ENCODE assay signal across 11 cellular contexts in the genomic region with DNA sequence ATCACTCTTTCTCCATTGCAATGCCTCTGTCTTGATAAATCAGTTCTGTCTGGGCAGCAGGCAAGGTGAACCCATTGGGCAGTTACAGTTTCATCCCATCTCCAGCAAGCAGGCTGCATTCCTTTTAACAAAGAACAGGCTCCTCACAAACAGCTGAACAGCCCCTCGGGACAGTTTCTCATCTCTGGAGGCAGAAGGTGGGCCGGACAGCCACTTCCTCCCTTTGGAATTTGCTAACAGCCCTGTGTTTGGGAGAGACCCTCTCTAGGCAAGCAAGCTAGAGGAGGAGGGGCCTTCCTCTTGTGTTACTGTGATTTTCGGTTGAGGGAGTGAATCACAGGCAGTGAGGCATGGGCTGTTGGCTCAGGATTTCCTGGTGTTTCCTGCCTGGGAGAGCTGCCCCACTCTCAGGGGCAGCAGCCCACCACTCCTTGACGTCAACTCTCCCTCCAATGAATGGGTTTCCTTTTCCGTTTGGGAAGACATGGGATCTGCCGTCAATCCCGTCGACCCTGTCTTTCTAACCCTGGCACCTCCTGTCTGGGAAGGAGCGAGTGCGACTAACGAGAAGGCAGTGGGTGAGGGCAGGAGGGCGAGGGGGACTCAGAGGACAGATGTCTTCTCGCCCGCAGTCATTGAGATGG. TPM values are rescaled to one million over a fixed set of nuclear protein-coding genes. Genes with fewer than 3 reads are reported as not detected.
DNase-seq lines count a peak whose midpoint lies in the region; ATAC-seq, FAIRE-seq and TF ChIP-seq lines count a peak whose summit lies in the region.
"Had no signal": no experiment of that assay in that cellular context is flagged by ENCODE, and none has a peak within 500 bp of the region (broad histone marks: within the 10 kb centered on the region; RNA-seq: fewer than 3 reads in every experiment).

No MANE protein-coding gene starts in this region.

- no peaks in the 10 kb centered on the region for H3K36me3 ChIP-seq in colonic mucosa
- H3K36me3 ChIP-seq in HepG2 (replicated peaks in 1 of 2; ENCODE audit: control insufficient read depth in 1 of 2, insufficient read depth in 2 of 2, low read length in 2 of 2), result no peaks in the 10 kb centered on the region
- no peaks in the 10 kb centered on the region for H3K36me3 ChIP-seq in suprapubic skin

- no peaks in the 10 kb centered on the region for H3K9me3 ChIP-seq in colonic mucosa
- H3K9me3 ChIP-seq in HepG2 (ENCODE audit: low read length), result no peaks in the 10 kb centered on the region
- no peaks in the 10 kb centered on the region for H3K9me3 ChIP-seq in suprapubic skin

- intact Hi-C loops in colonic mucosa (cut with DNase I) (no loop called here), HepG2 (cut with micrococcal nuclease; ENCODE audit: unreplicated experiment) (loop anchor here (2.0 to 10.0 kb wide), 3 partner anchors 14 to 60 kb away; a partner anchor contains a TSS), head of caudate nucleus (cut with DNase I) (no loop called here)

- no peaks in the 10 kb centered on the region for H4K20me1 ChIP-seq in HepG2 (ENCODE audit: insufficient read depth, low read length)

- H3K4me1 ChIP-seq in colonic mucosa (peaks cover 6% of the 10 kb centered on the region), HepG2 (ENCODE audit: insufficient read depth, low read length) (peaks cover 62% of the 10 kb centered on the region), suprapubic skin (peaks cover 50% of the 10 kb centered on the region)

- BruUV-seq in HepG2 (replicated peaks; lab: Mats Ljungman, UMichigan), result no TSS peak

- H3K27me3 ChIP-seq in colonic mucosa, result no peaks in the 10 kb centered on the region
- peaks cover 2 to 19% of the 10 kb centered on the region in 2 experiments; a peak in 2 of 5 replicates for H3K27me3 ChIP-seq in HepG2 (ENCODE audit: control insufficient read depth in 1 of 2, insufficient read depth in 2 of 2, low read length in 2 of 2)
- H3K27me3 ChIP-seq in suprapubic skin, result no peaks in the 10 kb centered on the region

- CTCF ChIA-PET in HepG2 (lab: Yijun Ruan, JAX; ENCODE audit: low intra/inter-chr PET ratio, low total read pairs), result interaction anchor here (1.4 kb wide), 1 partner anchor 14 kb away, joined by 5 read pairs; no protein-coding TSS in a partner anchor

- TF ChIP-seq CTCF in colonic mucosa (IDR thresholded peaks at IDR 0.05) (no peak), HepG2 (CRISPR knock-in tag; IDR thresholded peaks at IDR 0.05) (no peak), suprapubic skin (IDR thresholded peaks at IDR 0.05) (no peak)

- WGBS in HepG2 (ENCODE audit: low lambda C conversion rate), result 29% methylated on average over 13 of the region's 14 CpGs
- WGBS in suprapubic skin, result 75% methylated on average over 14 of the region's 14 CpGs

- ATAC-seq in HepG2, result peak; percentile 6; the same call in 1 of the 3 replicates
- ATAC-seq: GM12878 had no signal

- no peak overlapping the region for H3K4me3 ChIP-seq in colonic mucosa
- H3K4me3 ChIP-seq in HepG2 (replicated peaks in 1 of 3; ENCODE audit: insufficient read depth in 1 of 3, low read depth in 2 of 3, low read length in 3 of 3), result peak overlapping the region in 1 of 3 experiments; percentile 46; a peak in 2 of 6 replicates
- H3K4me3 ChIP-seq in suprapubic skin, result no peak overlapping the region
- H3K4me3 ChIP-seq: GM12878 had no signal

- no peak overlapping the region for H3K9ac ChIP-seq in colonic mucosa (ENCODE audit: low read depth in 2 of 2, low read length in 2 of 2)
- H3K9ac ChIP-seq in HepG2 (ENCODE audit: insufficient read depth, low read depth, low read length), result no peak overlapping the region; the same call in 1 of the 2 replicates

- TF ChIP-seq EP300 in HepG2 (IDR thresholded peaks at IDR 0.05; ENCODE audit: low read depth in 2 of 2, low read length in 2 of 2) (no peak), HepG2 (CRISPR knock-in tag; IDR thresholded peaks at IDR 0.05; ENCODE audit: borderline replicate concordance) (no peak), suprapubic skin (IDR thresholded peaks at IDR 0.05) (no peak)

- DNase-seq in M059J (ENCODE audit: low read depth) (peak; percentile 74), colonic mucosa (no peak), HepG2 (ENCODE audit: low spot score) (no peak), suprapubic skin (ENCODE audit: low spot score in 2 of 2) (no peak), NCI-H774 (lab: John Stamatoyannopoulos, UW) (no peak), head of caudate nucleus (no peak), NCI-H2107 treated with DMSO at 0.1 percent for 48 hours (lab: John Stamatoyannopoulos, UW; ENCODE audit: unreplicated experiment) (no peak), LoVo (ENCODE audit: low spot score) (no peak)
- DNase-seq: activated naive CD4-positive, alpha-beta T cell; NCI-H1105 treated with DMSO at 0.1 percent for 48 hours had no signal

- H3K79me2 ChIP-seq in HepG2 (ENCODE audit: insufficient read depth, low read length), result peaks cover 11% of the 10 kb centered on the region

- in situ Hi-C loops in HepG2 (cut with HindIII; ENCODE audit: extremely low pct_ligation_motif_present, low pct_unique_long_range_greater_than_20kb), result no loop called here

- peak overlapping the region; percentile 69 for H3K4me2 ChIP-seq in HepG2 (ENCODE audit: low read depth, low read length)

- FAIRE-seq in HepG2 (lab: Jason Lieb, UNC), result no peak
- FAIRE-seq: GM12878 had no signal

- POLR2A ChIA-PET in HepG2 (lab: Yijun Ruan, JAX), result interaction anchor here (1.1 to 2.2 kb wide), 5 partner anchors 9 to 47 kb away, joined by 3 to 13 read pairs (median 4); no protein-coding TSS in a partner anchor

- H3K27ac ChIP-seq in colonic mucosa (peak overlapping the region; percentile 56), HepG2 (ENCODE audit: extremely low read length, insufficient read depth, low read length) (no peak overlapping the region), suprapubic skin (peak overlapping the region; percentile 51)

- peak overlapping the region; percentile 49 for H2AFZ ChIP-seq in HepG2 (ENCODE audit: low read length)

- no peak for TF ChIP-seq RAD21 in HepG2 (CRISPR knock-in tag; IDR thresholded peaks at IDR 0.05)

- no peak for TF ChIP-seq POLR2A in HepG2 (IDR thresholded peaks at IDR 0.05; ENCODE audit: insufficient read depth in 1 of 2, low read depth in 2 of 2, low read length in 2 of 2)
- TF ChIP-seq POLR2A in suprapubic skin (IDR thresholded peaks at IDR 0.05), result no peak

TF ChIP-seq in HepG2, 621 proteins besides CTCF, POLR2A, EP300 and RAD21 (continues in another document):
- no peak for TF ChIP-seq ZNF780A (CRISPR knock-in tag; IDR thresholded peaks at IDR 0.05)

RNA-seq across cellular contexts. Expression of a gene that starts 3.7 kb away (rescaled TPM):
- total RNA-seq in M059J (2014; rRNA removed; shearing (Covaris generic)), result 26.2 and 32.3 TPM in 2 replicates
- total RNA-seq in colonic mucosa (10 to 100 TPM; 33.3 to 40.2 TPM), HepG2 (2016; rRNA removed; fragmentation: Illumina TruSeq; extraction: Trizol) (18.8 and 25.9 TPM in 2 replicates), suprapubic skin (10 to 100 TPM; 23.9 to 51.7 (median 34.2) TPM)
- total RNA-seq in HepG2 (2016; cell fraction: cytosol; rRNA removed; fragmentation: Illumina TruSeq; extraction: Trizol; ENCODE audit: low read depth), result 10.8 and 10.9 TPM in 2 replicates
- 14.8 and 27.5 TPM in 2 replicates for total RNA-seq in HepG2 (2016; cell fraction: insoluble cytoplasmic fraction; rRNA removed; fragmentation: Illumina TruSeq; extraction: Trizol)
- 11.3 and 11.9 TPM in 2 replicates for total RNA-seq in HepG2 (2016; cell fraction: membrane; rRNA removed; fragmentation: Illumina TruSeq; extraction: Trizol)
- total RNA-seq in HepG2 (2016; cell fraction: nucleus; rRNA removed; fragmentation: Illumina TruSeq; extraction: Trizol), result 27.4 and 30.7 TPM in 2 replicates
- polyA plus RNA-seq in HepG2 (2011; rRNA removed), result 31.5 and 42.3 TPM in 2 replicates
- polyA plus RNA-seq in HepG2 (2011; cell fraction: cytosol; rRNA removed), result 30.6 and 33.0 TPM in 2 replicates
- polyA plus RNA-seq in HepG2 (2011; cell fraction: nucleus; rRNA removed), result 151 and 153 TPM in 2 replicates
- 18.3 and 27.7 TPM in 2 replicates for polyA plus RNA-seq in HepG2 (2012)
- polyA plus RNA-seq in HepG2 (2016; cell fraction: cytosol; fragmentation: Illumina TruSeq; extraction: Trizol; ENCODE audit: low read depth), result 2.9 and 3.9 TPM in 2 replicates
- 12.8 and 16.5 TPM in 2 replicates for polyA plus RNA-seq in HepG2 (2016; cell fraction: insoluble cytoplasmic fraction; fragmentation: Illumina TruSeq; extraction: Trizol; ENCODE audit: low read depth)
- polyA plus RNA-seq in HepG2 (2016; cell fraction: membrane; fragmentation: Illumina TruSeq; extraction: Trizol; ENCODE audit: low read depth), result 6.1 and 6.7 TPM in 2 replicates
- 50.4 and 56.8 TPM in 2 replicates for polyA plus RNA-seq in HepG2 (2016; cell fraction: nucleus; fragmentation: Illumina TruSeq; extraction: Trizol; ENCODE audit: insufficient read depth, low read depth)
- 49.2 and 54.3 TPM in 2 replicates for polyA minus RNA-seq in HepG2 (2011; rRNA and poly(A)+ RNA removed; ENCODE audit: low replicate concordance)
- 13.6 and 15.2 TPM in 2 replicates for polyA minus RNA-seq in HepG2 (2011; cell fraction: cytosol; rRNA and poly(A)+ RNA removed)
- 58.3 and 63.7 TPM in 2 replicates for polyA minus RNA-seq in HepG2 (2011; cell fraction: nucleus; rRNA and poly(A)+ RNA removed)

RNA-seq across cellular contexts. Expression of a gene that starts 14.9 kb away (rescaled TPM):
- total RNA-seq in M059J (2014; rRNA removed; shearing (Covaris generic)), result 26.6 and 39.3 TPM in 2 replicates
- total RNA-seq in colonic mucosa (10 to 100 TPM; 19.7 to 29.4 TPM), HepG2 (2016; rRNA removed; fragmentation: Illumina TruSeq; extraction: Trizol) (0.66 and 0.77 TPM in 2 replicates), suprapubic skin (100 to 1,000 TPM in 1 of 4 donors, 10 to 100 TPM in 3; 33.2 to 264 (median 60.9) TPM)
- total RNA-seq in HepG2 (2016; cell fraction: cytosol; rRNA removed; fragmentation: Illumina TruSeq; extraction: Trizol; ENCODE audit: low read depth), result 0.30 and 0.35 TPM in 2 replicates
- 0.59 and 0.95 TPM in 2 replicates for total RNA-seq in HepG2 (2016; cell fraction: insoluble cytoplasmic fraction; rRNA removed; fragmentation: Illumina TruSeq; extraction: Trizol)
- total RNA-seq in HepG2 (2016; cell fraction: membrane; rRNA removed; fragmentation: Illumina TruSeq; extraction: Trizol), result 0.83 and 0.93 TPM in 2 replicates
- total RNA-seq in HepG2 (2016; cell fraction: nucleus; rRNA removed; fragmentation: Illumina TruSeq; extraction: Trizol), result 0.66 and 1.2 TPM in 2 replicates
- polyA plus RNA-seq in HepG2 (2011; rRNA removed), result 2.4 and 3.2 TPM in 2 replicates
- polyA plus RNA-seq in HepG2 (2011; cell fraction: cytosol; rRNA removed), result 2.4 and 2.6 TPM in 2 replicates
- 4.1 and 5.9 TPM in 2 replicates for polyA plus RNA-seq in HepG2 (2011; cell fraction: nucleus; rRNA removed)
- 0.94 and 3.5 TPM in 2 replicates for polyA plus RNA-seq in HepG2 (2012)
- polyA plus RNA-seq in HepG2 (2016; cell fraction: cytosol; fragmentation: Illumina TruSeq; extraction: Trizol; ENCODE audit: low read depth), result 0.05 and 0.10 TPM in 2 replicates
- polyA plus RNA-seq in HepG2 (2016; cell fraction: insoluble cytoplasmic fraction; fragmentation: Illumina TruSeq; extraction: Trizol; ENCODE audit: low read depth), result 0.32 and 0.52 TPM in 2 replicates
- polyA plus RNA-seq in HepG2 (2016; cell fraction: membrane; fragmentation: Illumina TruSeq; extraction: Trizol; ENCODE audit: low read depth), result 0.27 and 0.28 TPM in 2 replicates
- polyA plus RNA-seq in HepG2 (2016; cell fraction: nucleus; fragmentation: Illumina TruSeq; extraction: Trizol; ENCODE audit: insufficient read depth, low read depth), result 1.1 and 1.3 TPM in 2 replicates
- polyA minus RNA-seq in HepG2 (2011; rRNA and poly(A)+ RNA removed; ENCODE audit: low replicate concordance), result 11.0 and 18.7 TPM in 2 replicates
- 6.9 and 7.9 TPM in 2 replicates for polyA minus RNA-seq in HepG2 (2011; cell fraction: cytosol; rRNA and poly(A)+ RNA removed)
- polyA minus RNA-seq in HepG2 (2011; cell fraction: nucleus; rRNA and poly(A)+ RNA removed), result 3.5 and 5.2 TPM in 2 replicates

Comparison
In these comparisons a context has a peak if more than half of its experiments do, and no peak if none do; other contexts are left out.
1. RNA of a gene that starts 14.9 kb away (total RNA-seq): 33.2 to 264 TPM in suprapubic skin, 26.6 to 39.3 TPM in M059J and 19.7 to 29.4 TPM in colonic mucosa; 0.30 to 1.2 TPM in HepG2; every median in the first group is over 4 times any median in the second.